In the genomic region with DNA sequence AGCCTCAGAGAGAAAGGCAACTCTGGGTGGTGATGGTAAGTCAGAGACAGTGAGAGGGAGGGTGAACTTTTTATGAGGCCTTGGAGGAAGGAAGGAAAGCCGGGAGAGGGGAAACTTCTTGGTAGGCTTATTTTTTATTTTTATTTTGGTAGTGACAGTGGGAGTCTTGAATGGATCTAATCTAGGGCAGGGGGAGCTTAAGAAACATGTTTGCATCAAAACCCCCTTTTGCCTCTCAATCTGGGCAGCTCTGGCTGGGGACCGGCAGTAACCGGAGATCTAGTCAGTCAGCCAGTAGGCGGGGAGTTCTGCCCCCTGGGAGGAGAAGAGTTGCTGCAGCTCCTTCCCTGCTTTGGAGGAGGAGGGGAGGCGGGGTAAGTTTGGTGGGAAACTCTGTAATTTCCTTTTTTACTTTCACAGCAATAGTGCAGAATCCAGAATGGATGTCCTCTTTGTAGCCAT, we compare ENCODE assay signal across 8 cellular contexts. TPM values are rescaled to one million over a fixed set of nuclear protein-coding genes. Genes with fewer than 3 reads are reported as not detected.
A peak's percentile ranks its signal among the peaks of the same experiment; 100 is the strongest.
DNase-seq lines count a peak whose midpoint lies in the region; ATAC-seq and TF ChIP-seq lines count a peak whose summit lies in the region.

C1orf54 (plus strand) TSS at position 412 of the 462 bp plus-strand sequence; CDS start at position 440, 28 bp downstream.

- peak within 1 kb of the TSS; percentile 24 to 39 for H3K4me3 ChIP-seq in vagina

- ATAC-seq in GM19452 (IDR thresholded peaks at IDR 0.05; ENCODE audit: unreplicated experiment), result no peak

- H3K27ac ChIP-seq in vagina, result peak within 1 kb of the TSS; percentile 64

- no peaks in the 10 kb centered on the region for H3K27me3 ChIP-seq in vagina

- no peaks in the 10 kb centered on the region for H3K9me3 ChIP-seq in vagina

- H3K36me3 ChIP-seq in vagina, result no peaks in the 10 kb centered on the region

- H3K4me1 ChIP-seq in vagina, result peaks cover 26% of the 10 kb centered on the region

- intact Hi-C loops in vagina (cut with DNase I), result no loop called here

- no peak for TF ChIP-seq CTCF in vagina (IDR thresholded peaks at IDR 0.05)

- peak; percentile 64 for DNase-seq in SIG-M5 treated with dmso at 0.1 percent for 504 hours (lab: John Stamatoyannopoulos, UW; ENCODE audit: unreplicated experiment)
- DNase-seq in SIG-M5 (lab: John Stamatoyannopoulos, UW), result no peak
- DNase-seq in dedifferentiated amniotic fluid mesenchymal stem cell (ENCODE audit: extremely low spot score), result peak; percentile 71
- peak; percentile 83 for DNase-seq in medulla oblongata (ENCODE audit: extremely low spot score)
- no peak for DNase-seq in vagina (ENCODE audit: extremely low spot score in 2 of 2)
- no peak for DNase-seq in stimulated activated CD4-positive, alpha-beta T cell treated with anti-CD3 and anti-CD28 coated beads, Interleukin-4, amount 100 ng/mL, for 1 hour
- no peak for DNase-seq in NK-92 treated with Interleukin-12 subunit alpha and Interleukin-12 subunit beta, amount 100 ng/mL, for 24 hours (lab: John Stamatoyannopoulos, UW)

- TF ChIP-seq POLR2A in vagina (IDR thresholded peaks at IDR 0.05), result no peak

RNA-seq across cellular contexts. Expression of gene C1orf54, which starts in this region (rescaled TPM):
- total RNA-seq in vagina, result 19.4 TPM

Comparison
In these comparisons a context has a peak if more than half of its experiments do, and no peak if none do; other contexts are left out.
1. DNase-seq: peak in SIG-M5 treated with dmso at 0.1 percent for 504 hours (single experiment), dedifferentiated amniotic fluid mesenchymal stem cell (single experiment) and medulla oblongata (single experiment); none in SIG-M5 (single experiment), vagina (0 of 2), stimulated activated CD4-positive, alpha-beta T cell treated with anti-CD3 and anti-CD28 coated beads, Interleukin-4, amount 100 ng/mL, for 1 hour (single experiment) and NK-92 treated with Interleukin-12 subunit alpha and Interleukin-12 subunit beta, amount 100 ng/mL, for 24 hours (single experiment).